Comparison of ENCODE assay signal across 8 cellular contexts in genomic region chr11:68031136-68031459, GRCh38. TPM values are rescaled to one million over a fixed set of nuclear protein-coding genes. Genes with fewer than 3 reads are reported as not detected.
DNase-seq lines count a peak whose midpoint lies in the region; ATAC-seq, FAIRE-seq and TF ChIP-seq lines count a peak whose summit lies in the region.

No MANE protein-coding gene starts in this region.

- H3K27ac ChIP-seq in KMS-11: peak overlapping the region; percentile 47
- peak overlapping the region; percentile 89 for H3K27ac ChIP-seq in caudate nucleus (ENCODE audit: low read depth, low read length)
- no peak overlapping the region for H3K27ac ChIP-seq in mesendoderm (ENCODE audit: low read depth, low read length)

- no peaks in the 10 kb centered on the region for H4K20me1 ChIP-seq in KMS-11 (ENCODE audit: insufficient read depth)

- POLR2A ChIA-PET in AG04449 (lab: Yijun Ruan, JAX): interaction anchor here (1.3 kb wide), 2 partner anchors 11 to 18 kb away, joined by 4 to 5 read pairs; no protein-coding TSS in a partner anchor

- no peak overlapping the region for H2BK5ac ChIP-seq in mesendoderm (ENCODE audit: low read length)

- H3K23ac ChIP-seq in mesendoderm (ENCODE audit: low read length): no peak overlapping the region

- no CpG with 5 or more reads among the region's 10 CpGs for WGBS in mesendoderm (ENCODE audit: extremely low coverage, insufficient coverage, low lambda C conversion rate)

- no peak for DNase-seq in AG04449 (ENCODE audit: low read depth, low spot score)
- DNase-seq in caudate nucleus (lab: John Stamatoyannopoulos, UW): no peak
- no peak for DNase-seq in mesendoderm
- DNase-seq in NCI-H345 (lab: John Stamatoyannopoulos, UW): no peak
- DNase-seq in NCI-H2029 treated with DMSO at 0.1 percent for 48 hours (lab: John Stamatoyannopoulos, UW): no peak
- no peak for DNase-seq in GM12891 (ENCODE audit: insufficient read length, low spot score)

- H3K4me3 ChIP-seq in AG04449 (ENCODE audit: low read depth, low read length) (peak overlapping the region; percentile 98), KMS-11 (IDR thresholded peaks at IDR 0.05; ENCODE audit: insufficient read depth, low read depth, low read length) (no peak overlapping the region), mesendoderm (ENCODE audit: low read length) (peak overlapping the region; percentile 83)

- no peak for TF ChIP-seq POLR2A in GM12891 (IDR thresholded peaks at IDR 0.05; ENCODE audit: low read depth, low read length)

- H2BK15ac ChIP-seq in mesendoderm (replicated peaks; ENCODE audit: low read depth): no peak overlapping the region

- no peak overlapping the region for H2BK120ac ChIP-seq in mesendoderm (ENCODE audit: low read depth, low read length)

- peaks cover 14% of the 10 kb centered on the region for H3K79me1 ChIP-seq in mesendoderm (ENCODE audit: low read length)

- peaks cover 14% of the 10 kb centered on the region; the same call in 1 of the 2 replicates for H3K79me2 ChIP-seq in KMS-11 (ENCODE audit: insufficient read depth, low read depth)
- H3K79me2 ChIP-seq in mesendoderm (ENCODE audit: control insufficient read depth, insufficient read depth, low read length): peaks cover 9% of the 10 kb centered on the region

- ATAC-seq in HG03442 (IDR thresholded peaks at IDR 0.05; ENCODE audit: unreplicated experiment): no peak

- H3K4me2 ChIP-seq in KMS-11: peak overlapping the region; percentile 66
- peak overlapping the region; percentile 76 for H3K4me2 ChIP-seq in mesendoderm (ENCODE audit: low read length)

- H3K36me3 ChIP-seq in KMS-11 (ENCODE audit: insufficient read depth) (no peaks in the 10 kb centered on the region), mesendoderm (ENCODE audit: control insufficient read depth, insufficient read depth, low read length) (peaks cover 4% of the 10 kb centered on the region)

- FAIRE-seq in GM12891 (lab: Jason Lieb, UNC): no peak

- CTCF ChIA-PET in AG04449 (lab: Yijun Ruan, JAX): interaction anchor here (0.8 to 1.5 kb wide), 4 partner anchors 8 to 37 kb away, joined by 3 to 5 read pairs (median 3); partner anchors contain the start of gene TCIRG1

- peak overlapping the region; percentile 100 for H3K56ac ChIP-seq in mesendoderm (ENCODE audit: low read length)

- TF ChIP-seq CTCF in AG04449 (IDR thresholded peaks at IDR 0.05; ENCODE audit: insufficient read depth, low read length, missing control alignments) (no peak), KMS-11 (conservative IDR thresholded peaks at IDR 0.05; ENCODE audit: low read depth, low read length) (no peak)

- H3K9ac ChIP-seq in KMS-11 (peak overlapping the region; percentile 69; the same call in 1 of the 2 replicates), mesendoderm (ENCODE audit: low read length) (peak overlapping the region; percentile 99)

- peak overlapping the region; percentile 7 for H3K18ac ChIP-seq in mesendoderm (ENCODE audit: low read length)

- H2AK5ac ChIP-seq in mesendoderm (ENCODE audit: low read length): peak overlapping the region; percentile 81

- H4K8ac ChIP-seq in mesendoderm (ENCODE audit: low read depth, low read length): no peak overlapping the region

- 0 out of 2 replicates have a peak overlapping the region, but pooled peaks have one; percentile 47 for H2AFZ ChIP-seq in KMS-11 (ENCODE audit: low read depth)

- H3K4ac ChIP-seq in mesendoderm (ENCODE audit: low read depth, low read length): peak overlapping the region; percentile 29

- H3K4me1 ChIP-seq in KMS-11 (ENCODE audit: low read depth, poor library complexity, severe bottlenecking) (peaks cover 10% of the 10 kb centered on the region), mesendoderm (ENCODE audit: control insufficient read depth, low read depth, low read length) (peaks cover 2% of the 10 kb centered on the region)

- H4K5ac ChIP-seq in mesendoderm (ENCODE audit: low read length): no peak overlapping the region

- H3K27me3 ChIP-seq in KMS-11 (ENCODE audit: insufficient read depth, low read depth) (no peaks in the 10 kb centered on the region), mesendoderm (ENCODE audit: insufficient read depth, low read length, poor library complexity) (no peaks in the 10 kb centered on the region)

TF ChIP-seq in GM12891, 5 proteins besides CTCF, POLR2A, EP300 and RAD21:
- TF ChIP-seq POU2F2 (IDR thresholded peaks at IDR 0.05; ENCODE audit: low read depth, low read length): no peak

RNA-seq across cellular contexts. Expression of gene NDUFS8, which starts 0.6 kb away (rescaled TPM):
- polyA plus RNA-seq in mesendoderm (2013, experiment 1 of 2): 113 TPM
- 110 TPM for polyA plus RNA-seq in mesendoderm (2013, experiment 2 of 2)
- 127 TPM for polyA plus RNA-seq in GM12891 (2012; ENCODE audit: low read depth, missing spikeins)

RNA-seq across cellular contexts. Expression of gene TCIRG1, which starts 7.7 kb away (rescaled TPM):
- 5.4 TPM for polyA plus RNA-seq in mesendoderm (2013, experiment 1 of 2)
- 5.8 TPM for polyA plus RNA-seq in mesendoderm (2013, experiment 2 of 2)
- 85.7 TPM for polyA plus RNA-seq in GM12891 (2012; ENCODE audit: low read depth, missing spikeins)

RNA-seq across cellular contexts. Expression of gene ALDH3B1, which starts 21.0 kb away (rescaled TPM):
- 0.04 TPM for polyA plus RNA-seq in mesendoderm (2013, experiment 1 of 2)
- polyA plus RNA-seq in mesendoderm (2013, experiment 2 of 2): 0.15 TPM
- polyA plus RNA-seq in GM12891 (2012; ENCODE audit: low read depth, missing spikeins): 0.06 TPM

RNA-seq across cellular contexts. Expression of gene UNC93B1, which starts 27.2 kb away (rescaled TPM):
- 7.5 TPM for polyA plus RNA-seq in mesendoderm (2013, experiment 1 of 2)
- polyA plus RNA-seq in mesendoderm (2013, experiment 2 of 2): 7.5 TPM
- 34.5 TPM for polyA plus RNA-seq in GM12891 (2012; ENCODE audit: low read depth, missing spikeins)
